Comparison of ENCODE assay signal across 23 cellular contexts in the genomic region with DNA sequence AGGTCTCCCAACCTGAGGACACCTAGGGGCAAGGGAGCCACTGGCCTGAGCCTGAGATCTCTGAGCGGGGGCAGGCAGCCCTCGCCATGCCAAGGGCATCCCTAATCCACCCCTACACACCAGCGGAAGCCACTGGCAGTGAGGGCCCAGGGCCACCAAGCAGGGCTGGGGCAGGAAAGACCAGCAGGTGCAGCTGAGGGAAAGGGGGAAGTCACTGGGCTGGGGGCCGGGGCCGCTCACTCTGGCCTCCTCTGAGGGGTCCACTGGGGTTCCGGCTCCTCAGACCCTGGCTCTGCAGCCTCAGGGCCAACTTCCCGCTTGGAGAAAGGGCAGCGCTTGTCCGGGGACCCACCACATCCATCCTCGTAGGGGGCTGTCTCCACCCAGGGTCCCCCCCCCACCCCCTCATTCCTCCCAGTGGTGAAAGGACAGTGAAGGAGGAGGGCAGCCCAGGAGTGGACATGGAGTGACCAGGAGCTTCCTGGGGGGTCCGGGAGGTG. TPM values are rescaled to one million over a fixed set of nuclear protein-coding genes. Genes with fewer than 3 reads are reported as not detected.
"Had no signal": no experiment of that assay in that cellular context is flagged by ENCODE, and none has a peak within 500 bp of the region (broad histone marks: within the 10 kb centered on the region; RNA-seq: fewer than 3 reads in every experiment).

No MANE protein-coding gene starts in this region.

- DNase-seq: activated CD4-positive, alpha-beta memory T cell treated with anti-CD3 and anti-CD28 coated beads, Interleukin-2, amount 10 ng/mL, durations not matched to agents 7 days and 5 days; activated CD4-positive, alpha-beta T cell treated with anti-CD3 and anti-CD28 coated beads for 48 hours; activated effector memory CD4-positive, alpha-beta T cell treated with Interleukin-2 at 50 U/mL for 16 hours; activated T-cell treated with anti-CD3 and anti-CD28 coated beads, Interleukin-2, amount 50 U/mL, for 48 hours; effector CD4-positive, alpha-beta T cell; mesenchymal stem cell; naive thymus-derived CD4-positive, alpha-beta T cell; stimulated activated CD4-positive, alpha-beta T cell treated with anti-CD3 and anti-CD28 coated beads, Interleukin-12 subunit alpha, Interleukin-12 subunit beta, amount 100 ng/mL, for 4 hours; stimulated activated naive CD4-positive, alpha-beta T cell treated with Interleukin-2 at 50 U/mL for 16 hours; transverse colon had no signal

- H3K27me3 ChIP-seq: ascending aorta had no signal

- H3K4me1 ChIP-seq: gastrocnemius medialis, left lung, transverse colon had no signal

- H3K4me3 Mint-ChIP-seq: activated CD4-positive, alpha-beta memory T cell treated with anti-CD3 and anti-CD28 coated beads, Interleukin-2, amount 10 ng/mL, durations not matched to agents 7 days and 5 days; activated naive CD4-positive, alpha-beta T cell treated with anti-CD3 and anti-CD28 coated beads, Interleukin-2, amount 50 U/mL, for 24 hours; naive thymus-derived CD4-positive, alpha-beta T cell; T-cell; WTC11 had no signal

- H3K27me3 Mint-ChIP-seq: activated CD4-positive, alpha-beta memory T cell treated with anti-CD3 and anti-CD28 coated beads, Interleukin-2, amount 10 ng/mL, durations not matched to agents 7 days and 5 days; activated naive CD4-positive, alpha-beta T cell treated with anti-CD3 and anti-CD28 coated beads, Interleukin-2, amount 50 U/mL, for 24 hours; naive thymus-derived CD4-positive, alpha-beta T cell; T-cell had no signal

- H3K4me3 ChIP-seq: ascending aorta, gastrocnemius medialis, left lung, transverse colon had no signal

- H3K36me3 Mint-ChIP-seq: activated naive CD4-positive, alpha-beta T cell treated with anti-CD3 and anti-CD28 coated beads, Interleukin-2, amount 50 U/mL, for 24 hours; naive thymus-derived CD4-positive, alpha-beta T cell; T-cell had no signal

- H3K36me3 ChIP-seq: ascending aorta, gastrocnemius medialis, left lung, neutrophil, transverse colon had no signal

- ATAC-seq: gastrocnemius medialis; left lung; naive thymus-derived CD4-positive, alpha-beta T cell; SK-N-SH treated with all-trans-retinoic acid at 6 μM for 48 hours; T-cell; WTC11 had no signal

- H3K27ac Mint-ChIP-seq: activated CD4-positive, alpha-beta memory T cell treated with anti-CD3 and anti-CD28 coated beads, Interleukin-2, amount 10 ng/mL, durations not matched to agents 7 days and 5 days; activated naive CD4-positive, alpha-beta T cell treated with anti-CD3 and anti-CD28 coated beads, Interleukin-2, amount 50 U/mL, for 24 hours; naive thymus-derived CD4-positive, alpha-beta T cell; T-cell; WTC11 had no signal

- H3K27ac ChIP-seq: gastrocnemius medialis, left lung, neutrophil, transverse colon had no signal

- H3K9me3 Mint-ChIP-seq: activated CD4-positive, alpha-beta memory T cell treated with anti-CD3 and anti-CD28 coated beads, Interleukin-2, amount 10 ng/mL, durations not matched to agents 7 days and 5 days; activated naive CD4-positive, alpha-beta T cell treated with anti-CD3 and anti-CD28 coated beads, Interleukin-2, amount 50 U/mL, for 24 hours; naive thymus-derived CD4-positive, alpha-beta T cell; T-cell had no signal

- H3K9me3 ChIP-seq: ascending aorta, gastrocnemius medialis, left lung, neutrophil, transverse colon had no signal

- H3K4me1 Mint-ChIP-seq: activated naive CD4-positive, alpha-beta T cell treated with anti-CD3 and anti-CD28 coated beads, Interleukin-2, amount 50 U/mL, for 24 hours had no signal

RNA-seq across cellular contexts. Expression of a gene that starts 42.5 kb away (rescaled TPM):
- total RNA-seq: activated CD4-positive, alpha-beta memory T cell treated with anti-CD3 and anti-CD28 coated beads, Interleukin-2, amount 10 ng/mL, durations not matched to agents 7 days and 5 days; ascending aorta; esophagus mucosa; gastrocnemius medialis; kidney epithelial cell; left lung; mucosa of gallbladder; naive thymus-derived CD4-positive, alpha-beta T cell; renal cortical epithelial cell; subcutaneous adipose tissue; T-cell; transverse colon; WTC11 had no signal
